In genomic region chr2:114160263-114161001, GRCh38 we compare ENCODE assay signal across 1 cellular context.
TF ChIP-seq lines count a peak whose summit lies in the region.

No MANE protein-coding gene starts in this region.

TF ChIP-seq in HepG2, 621 proteins besides CTCF, POLR2A, EP300 and RAD21 (continued from another document and continues in another):
- TF ChIP-seq SIX4 (CRISPR knock-in tag; IDR thresholded peaks at IDR 0.05): peak; percentile 32; the same call in 1 of the 2 replicates
- TF ChIP-seq ZNF484 (CRISPR knock-in tag; IDR thresholded peaks at IDR 0.05; ENCODE audit: borderline replicate concordance, low read depth): no peak
- TF ChIP-seq HMG20B (CRISPR knock-in tag; conservative IDR thresholded peaks at IDR 0.05): peak; percentile 51; the same call in 1 of the 2 replicates
- TF ChIP-seq, protein P1, sequence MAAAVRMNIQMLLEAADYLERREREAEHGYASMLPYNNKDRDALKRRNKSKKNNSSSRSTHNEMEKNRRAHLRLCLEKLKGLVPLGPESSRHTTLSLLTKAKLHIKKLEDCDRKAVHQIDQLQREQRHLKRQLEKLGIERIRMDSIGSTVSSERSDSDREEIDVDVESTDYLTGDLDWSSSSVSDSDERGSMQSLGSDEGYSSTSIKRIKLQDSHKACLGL (CRISPR knock-in tag; IDR thresholded peaks at IDR 0.05): no peak
- TF ChIP-seq WIZ (CRISPR knock-in tag; IDR thresholded peaks at IDR 0.05): peak; percentile 87; the same call in 1 of the 2 replicates
- TF ChIP-seq RORA (CRISPR knock-in tag; IDR thresholded peaks at IDR 0.05): 0 out of 2 replicates have a peak, but pooled peaks have one; percentile 63
- peak; percentile 100 for TF ChIP-seq ZNF644 (CRISPR knock-in tag; IDR thresholded peaks at IDR 0.05; ENCODE audit: low read depth)
- TF ChIP-seq MIER3 (CRISPR knock-in tag; IDR thresholded peaks at IDR 0.05; ENCODE audit: borderline replicate concordance): peak; percentile 68; the same call in 1 of the 2 replicates
- no peak for TF ChIP-seq HES4 (CRISPR knock-in tag; IDR thresholded peaks at IDR 0.05; ENCODE audit: borderline replicate concordance)
- no peak for TF ChIP-seq ZNF430 (CRISPR knock-in tag; IDR thresholded peaks at IDR 0.05)
- TF ChIP-seq ZNF747 (CRISPR knock-in tag; IDR thresholded peaks at IDR 0.05; ENCODE audit: borderline replicate concordance): 0 out of 2 replicates have a peak, but pooled peaks have one; percentile 31
- no peak for TF ChIP-seq ONECUT2 (CRISPR knock-in tag; IDR thresholded peaks at IDR 0.05)
- peak in 1 of 2 experiments; percentile 47; a peak in 1 of 4 replicates for TF ChIP-seq NR2F1 (CRISPR knock-in tag; IDR thresholded peaks at IDR 0.05)
- peak; percentile 65; the same call in 1 of the 2 replicates for TF ChIP-seq ZNF792 (CRISPR knock-in tag; IDR thresholded peaks at IDR 0.05)
- peak; percentile 69; the same call in 1 of the 2 replicates for TF ChIP-seq ZKSCAN8 (CRISPR knock-in tag; IDR thresholded peaks at IDR 0.05; ENCODE audit: borderline replicate concordance)
- no peak for TF ChIP-seq HHEX (CRISPR knock-in tag; IDR thresholded peaks at IDR 0.05)
- peak; percentile 46; the same call in 1 of the 2 replicates for TF ChIP-seq SAP130 (CRISPR knock-in tag; IDR thresholded peaks at IDR 0.05; ENCODE audit: low read depth)
- TF ChIP-seq, protein P2, sequence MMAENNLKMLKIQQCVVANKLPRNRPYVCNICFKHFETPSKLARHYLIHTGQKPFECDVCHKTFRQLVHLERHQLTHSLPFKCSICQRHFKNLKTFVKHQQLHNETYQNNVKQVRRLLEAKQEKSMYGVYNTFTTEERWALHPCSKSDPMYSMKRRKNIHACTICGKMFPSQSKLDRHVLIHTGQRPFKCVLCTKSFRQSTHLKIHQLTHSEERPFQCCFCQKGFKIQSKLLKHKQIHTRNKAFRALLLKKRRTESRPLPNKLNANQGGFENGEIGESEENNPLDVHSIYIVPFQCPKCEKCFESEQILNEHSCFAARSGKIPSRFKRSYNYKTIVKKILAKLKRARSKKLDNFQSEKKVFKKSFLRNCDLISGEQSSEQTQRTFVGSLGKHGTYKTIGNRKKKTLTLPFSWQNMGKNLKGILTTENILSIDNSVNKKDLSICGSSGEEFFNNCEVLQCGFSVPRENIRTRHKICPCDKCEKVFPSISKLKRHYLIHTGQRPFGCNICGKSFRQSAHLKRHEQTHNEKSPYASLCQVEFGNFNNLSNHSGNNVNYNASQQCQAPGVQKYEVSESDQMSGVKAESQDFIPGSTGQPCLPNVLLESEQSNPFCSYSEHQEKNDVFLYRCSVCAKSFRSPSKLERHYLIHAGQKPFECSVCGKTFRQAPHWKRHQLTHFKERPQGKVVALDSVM (CRISPR knock-in tag; IDR thresholded peaks at IDR 0.05): peak; percentile 53; the same call in 1 of the 2 replicates
- no peak for TF ChIP-seq ZNF275 (CRISPR knock-in tag; IDR thresholded peaks at IDR 0.05; ENCODE audit: borderline replicate concordance)
- peak; percentile 77 for TF ChIP-seq TEAD3 (CRISPR knock-in tag; optimal IDR thresholded peaks at IDR 0.05; ENCODE audit: borderline replicate concordance)
- peak; percentile 86 for TF ChIP-seq HDAC2 (CRISPR knock-in tag; IDR thresholded peaks at IDR 0.05)
- TF ChIP-seq RCOR2 (CRISPR knock-in tag; IDR thresholded peaks at IDR 0.05): 0 out of 2 replicates have a peak, but pooled peaks have one; percentile 63
- TF ChIP-seq, protein P3, sequence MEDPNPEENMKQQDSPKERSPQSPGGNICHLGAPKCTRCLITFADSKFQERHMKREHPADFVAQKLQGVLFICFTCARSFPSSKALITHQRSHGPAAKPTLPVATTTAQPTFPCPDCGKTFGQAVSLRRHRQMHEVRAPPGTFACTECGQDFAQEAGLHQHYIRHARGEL (CRISPR knock-in tag; IDR thresholded peaks at IDR 0.05): no peak
- no peak for TF ChIP-seq ARNTL (CRISPR knock-in tag; IDR thresholded peaks at IDR 0.05)
- TF ChIP-seq, protein P4, sequence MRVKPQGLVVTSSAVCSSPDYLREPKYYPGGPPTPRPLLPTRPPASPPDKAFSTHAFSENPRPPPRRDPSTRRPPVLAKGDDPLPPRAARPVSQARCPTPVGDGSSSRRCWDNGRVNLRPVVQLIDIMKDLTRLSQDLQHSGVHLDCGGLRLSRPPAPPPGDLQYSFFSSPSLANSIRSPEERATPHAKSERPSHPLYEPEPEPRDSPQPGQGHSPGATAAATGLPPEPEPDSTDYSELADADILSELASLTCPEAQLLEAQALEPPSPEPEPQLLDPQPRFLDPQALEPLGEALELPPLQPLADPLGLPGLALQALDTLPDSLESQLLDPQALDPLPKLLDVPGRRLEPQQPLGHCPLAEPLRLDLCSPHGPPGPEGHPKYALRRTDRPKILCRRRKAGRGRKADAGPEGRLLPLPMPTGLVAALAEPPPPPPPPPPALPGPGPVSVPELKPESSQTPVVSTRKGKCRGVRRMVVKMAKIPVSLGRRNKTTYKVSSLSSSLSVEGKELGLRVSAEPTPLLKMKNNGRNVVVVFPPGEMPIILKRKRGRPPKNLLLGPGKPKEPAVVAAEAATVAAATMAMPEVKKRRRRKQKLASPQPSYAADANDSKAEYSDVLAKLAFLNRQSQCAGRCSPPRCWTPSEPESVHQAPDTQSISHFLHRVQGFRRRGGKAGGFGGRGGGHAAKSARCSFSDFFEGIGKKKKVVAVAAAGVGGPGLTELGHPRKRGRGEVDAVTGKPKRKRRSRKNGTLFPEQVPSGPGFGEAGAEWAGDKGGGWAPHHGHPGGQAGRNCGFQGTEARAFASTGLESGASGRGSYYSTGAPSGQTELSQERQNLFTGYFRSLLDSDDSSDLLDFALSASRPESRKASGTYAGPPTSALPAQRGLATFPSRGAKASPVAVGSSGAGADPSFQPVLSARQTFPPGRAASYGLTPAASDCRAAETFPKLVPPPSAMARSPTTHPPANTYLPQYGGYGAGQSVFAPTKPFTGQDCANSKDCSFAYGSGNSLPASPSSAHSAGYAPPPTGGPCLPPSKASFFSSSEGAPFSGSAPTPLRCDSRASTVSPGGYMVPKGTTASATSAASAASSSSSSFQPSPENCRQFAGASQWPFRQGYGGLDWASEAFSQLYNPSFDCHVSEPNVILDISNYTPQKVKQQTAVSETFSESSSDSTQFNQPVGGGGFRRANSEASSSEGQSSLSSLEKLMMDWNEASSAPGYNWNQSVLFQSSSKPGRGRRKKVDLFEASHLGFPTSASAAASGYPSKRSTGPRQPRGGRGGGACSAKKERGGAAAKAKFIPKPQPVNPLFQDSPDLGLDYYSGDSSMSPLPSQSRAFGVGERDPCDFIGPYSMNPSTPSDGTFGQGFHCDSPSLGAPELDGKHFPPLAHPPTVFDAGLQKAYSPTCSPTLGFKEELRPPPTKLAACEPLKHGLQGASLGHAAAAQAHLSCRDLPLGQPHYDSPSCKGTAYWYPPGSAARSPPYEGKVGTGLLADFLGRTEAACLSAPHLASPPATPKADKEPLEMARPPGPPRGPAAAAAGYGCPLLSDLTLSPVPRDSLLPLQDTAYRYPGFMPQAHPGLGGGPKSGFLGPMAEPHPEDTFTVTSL (CRISPR knock-in tag; IDR thresholded peaks at IDR 0.05; ENCODE audit: borderline replicate concordance): peak; percentile 93
- no peak for TF ChIP-seq SAFB2 (CRISPR knock-in tag; IDR thresholded peaks at IDR 0.05; ENCODE audit: borderline replicate concordance, low read depth)
- peak; percentile 62 for TF ChIP-seq PBX2 (CRISPR knock-in tag; IDR thresholded peaks at IDR 0.05)
- no peak for TF ChIP-seq ZNF784 (CRISPR knock-in tag; IDR thresholded peaks at IDR 0.05; ENCODE audit: borderline replicate concordance)
- no peak for TF ChIP-seq ZNF790 (CRISPR knock-in tag; IDR thresholded peaks at IDR 0.05; ENCODE audit: borderline replicate concordance)
- TF ChIP-seq ZNF788 (CRISPR knock-in tag; IDR thresholded peaks at IDR 0.05; ENCODE audit: borderline replicate concordance): peak; percentile 32; the same call in 1 of the 2 replicates
- no peak for TF ChIP-seq HDAC6 (IDR thresholded peaks at IDR 0.05; ENCODE audit: low read depth, low read length)
- TF ChIP-seq PAX8 (CRISPR knock-in tag; IDR thresholded peaks at IDR 0.05; ENCODE audit: borderline replicate concordance): no peak
- no peak for TF ChIP-seq SATB2 (CRISPR knock-in tag; IDR thresholded peaks at IDR 0.05)
- no peak for TF ChIP-seq MATR3 (CRISPR knock-in tag; IDR thresholded peaks at IDR 0.05)
- TF ChIP-seq ZNF431 (CRISPR knock-in tag; IDR thresholded peaks at IDR 0.05; ENCODE audit: borderline replicate concordance, low read depth): no peak
- TF ChIP-seq SMC3 (IDR thresholded peaks at IDR 0.05; ENCODE audit: low read length): no peak
- TF ChIP-seq EZH2 (conservative IDR thresholded peaks at IDR 0.05; ENCODE audit: low read depth, low read length): no peak
- TF ChIP-seq KLF12 (CRISPR knock-in tag; IDR thresholded peaks at IDR 0.05; ENCODE audit: borderline replicate concordance): no peak
- TF ChIP-seq YY1 (IDR thresholded peaks at IDR 0.05; ENCODE audit: insufficient read depth, insufficient replicate concordance, low read depth, low read length): no peak
- TF ChIP-seq ZNF253 (CRISPR knock-in tag; IDR thresholded peaks at IDR 0.05; ENCODE audit: borderline replicate concordance): no peak
- peak; percentile 68 for TF ChIP-seq TBL1XR1 (IDR thresholded peaks at IDR 0.05; ENCODE audit: borderline replicate concordance, low read length, partially characterized antibody)
- TF ChIP-seq HIC2 (CRISPR knock-in tag; IDR thresholded peaks at IDR 0.05; ENCODE audit: low read depth): peak; percentile 78; the same call in 1 of the 2 replicates
- TF ChIP-seq ZNF317 (CRISPR knock-in tag; IDR thresholded peaks at IDR 0.05): no peak
- peak; percentile 81 for TF ChIP-seq HNF4A (CRISPR knock-in tag; IDR thresholded peaks at IDR 0.05)
- TF ChIP-seq CEBPG (CRISPR knock-in tag; IDR thresholded peaks at IDR 0.05): peak; percentile 97
- TF ChIP-seq ZNF781 (CRISPR knock-in tag; IDR thresholded peaks at IDR 0.05; ENCODE audit: borderline replicate concordance, not compliant biosample characterization): no peak
- TF ChIP-seq, protein P5, sequence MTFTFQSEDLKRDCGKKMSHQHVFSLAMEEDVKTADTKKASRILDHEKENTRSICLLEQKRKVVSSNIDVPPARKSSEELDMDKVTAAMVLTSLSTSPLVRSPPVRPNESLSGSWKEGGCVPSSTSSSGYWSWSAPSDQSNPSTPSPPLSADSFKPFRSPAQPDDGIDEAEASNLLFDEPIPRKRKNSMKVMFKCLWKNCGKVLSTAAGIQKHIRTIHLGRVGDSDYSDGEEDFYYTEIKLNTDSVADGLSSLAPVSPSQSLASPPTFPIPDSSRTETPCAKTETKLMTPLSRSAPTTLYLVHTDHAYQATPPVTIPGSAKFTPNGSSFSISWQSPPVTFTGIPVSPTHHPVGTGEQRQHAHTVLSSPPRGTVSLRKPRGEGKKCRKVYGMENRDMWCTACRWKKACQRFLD (CRISPR knock-in tag; IDR thresholded peaks at IDR 0.05; ENCODE audit: borderline replicate concordance): no peak
- TF ChIP-seq HMG20A (CRISPR knock-in tag; IDR thresholded peaks at IDR 0.05; ENCODE audit: borderline replicate concordance): peak; percentile 73; the same call in 1 of the 2 replicates
- TF ChIP-seq KDM2A (CRISPR knock-in tag; IDR thresholded peaks at IDR 0.05; ENCODE audit: borderline replicate concordance, low read depth): no peak
